In genomic region chr19:4768934-4769777, GRCh38 we compare ENCODE assay signal across 8 cellular contexts. TPM values are rescaled to one million over a fixed set of nuclear protein-coding genes. Genes with fewer than 3 reads are reported as not detected.
DNase-seq lines count a peak whose midpoint lies in the region; ATAC-seq, FAIRE-seq and TF ChIP-seq lines count a peak whose summit lies in the region.

No MANE protein-coding gene starts in this region.

- H3K9me3 Mint-ChIP-seq in Caco-2 (ENCODE audit: unreplicated experiment) = no peaks in the 10 kb centered on the region

- H3K23ac ChIP-seq in neuronal stem cell (ENCODE audit: low read depth, low read length, poor library complexity) = peak overlapping the region; percentile 50

- H4K8ac ChIP-seq in neuronal stem cell (ENCODE audit: low read depth, low read length) = no peak overlapping the region

- peaks cover 6% of the 10 kb centered on the region for H3K36me3 Mint-ChIP-seq in Caco-2 (ENCODE audit: insufficient read depth, unreplicated experiment)

- no peak overlapping the region for H2AK5ac ChIP-seq in neuronal stem cell (ENCODE audit: low read depth, low read length)

- no peak overlapping the region for H3K18ac ChIP-seq in neuronal stem cell (ENCODE audit: low read length)

- no peak for FAIRE-seq in frontal cortex (lab: Jason Lieb, UNC)

- intact Hi-C loops in Caco-2 (cut with micrococcal nuclease; ENCODE audit: unreplicated experiment) (no loop called here), stomach (cut with DNase I; ENCODE audit: low total_unique reads) (no loop called here)

- no peak overlapping the region for H3K27ac ChIP-seq in Karpas-422 (ENCODE audit: low read length)
- H3K27ac ChIP-seq in Peyer's patch = no peak overlapping the region
- H3K27ac ChIP-seq in neuronal stem cell (replicated peaks; ENCODE audit: low read length) = no peak overlapping the region
- no peak overlapping the region for H3K27ac ChIP-seq in stomach

- ATAC-seq in HG03097 (IDR thresholded peaks at IDR 0.05; ENCODE audit: low FRiP score, unreplicated experiment) = no peak

- no CpG with 5 or more reads among the region's 37 CpGs for WGBS in neuronal stem cell (ENCODE audit: extremely low coverage in 2 of 2, insufficient read length in 2 of 2, insufficient replicate concordance in 1 of 2), 2 donors
- 8 to 15% (median 11%) methylated on average over 36 to 37 of the region's 37 CpGs for WGBS in stomach, 5 donors

- H3K4me1 ChIP-seq in Caco-2 (no peaks in the 10 kb centered on the region), Karpas-422 (ENCODE audit: low read length) (peaks cover 12% of the 10 kb centered on the region), Peyer's patch (no peaks in the 10 kb centered on the region), neuronal stem cell (ENCODE audit: control insufficient read depth in 2 of 2, insufficient read depth in 1 of 2, low read depth in 1 of 2, low read length in 2 of 2) (peaks cover 0 to 4% of the 10 kb centered on the region in 2 donors), stomach (no peaks in the 10 kb centered on the region)

- no peak overlapping the region for H3K4me3 Mint-ChIP-seq in Caco-2 (ENCODE audit: unreplicated experiment)

- DNase-seq in Caco-2 = peak; percentile 83 to 91
- peak; percentile 98 for DNase-seq in Karpas-422
- peak; percentile 33 to 82 (median 74) for DNase-seq in Peyer's patch
- peak; percentile 48 for DNase-seq in activated effector memory CD4-positive, alpha-beta T cell treated with Interleukin-2 at 50 U/mL for 16 hours
- DNase-seq in frontal cortex (ENCODE audit: low spot score in 2 of 2) = peak; percentile 64 to 77
- DNase-seq in neuronal stem cell (ENCODE audit: low spot score) = peak; percentile 97
- DNase-seq in stomach = peak; percentile 82

- no peak overlapping the region for H2BK12ac ChIP-seq in neuronal stem cell (ENCODE audit: low read length)

- H3K4me3 ChIP-seq in Caco-2 (ENCODE audit: low read depth, low read length) = no peak overlapping the region
- no peak overlapping the region for H3K4me3 ChIP-seq in Karpas-422 (ENCODE audit: low read length)
- H3K4me3 ChIP-seq in Peyer's patch = no peak overlapping the region
- H3K4me3 ChIP-seq in neuronal stem cell (ENCODE audit: low read length in 2 of 2) = no peak overlapping the region
- H3K4me3 ChIP-seq in stomach = peak overlapping the region in 1 of 4 donors; percentile 12

- H4K91ac ChIP-seq in neuronal stem cell (ENCODE audit: low read depth, low read length, poor library complexity) = no peak overlapping the region

- POLR2A ChIA-PET in Caco-2 (lab: Charles Lee) = interaction anchor here (0.5 to 0.6 kb wide), 4 partner anchors 8 to 462 kb away, joined by 3 to 5 read pairs (median 3); partner anchors contain the start of gene PLIN5

- H3K4me2 ChIP-seq in Karpas-422 (ENCODE audit: low read depth, low read length, poor library complexity, severe bottlenecking) (no peak overlapping the region), neuronal stem cell (ENCODE audit: insufficient read depth, low read length, poor library complexity, severe bottlenecking) (peak overlapping the region; percentile 39)

- H3K36me3 ChIP-seq in Caco-2 (ENCODE audit: control insufficient read depth, insufficient read depth, low read length) (no peaks in the 10 kb centered on the region), Karpas-422 (ENCODE audit: insufficient read depth, low read length) (no peaks in the 10 kb centered on the region), Peyer's patch (no peaks in the 10 kb centered on the region), neuronal stem cell (replicated peaks in 1 of 2; ENCODE audit: control insufficient read depth in 2 of 2, insufficient read depth in 2 of 2, low read length in 2 of 2) (no peaks in the 10 kb centered on the region), stomach (no peaks in the 10 kb centered on the region)

- no peaks in the 10 kb centered on the region for H3K4me1 Mint-ChIP-seq in Caco-2 (ENCODE audit: low read depth, unreplicated experiment)

- H3K27me3 ChIP-seq in Caco-2 (replicated peaks; ENCODE audit: control insufficient read depth, insufficient read depth, low read length) (no peaks in the 10 kb centered on the region), Karpas-422 (ENCODE audit: low read length) (no peaks in the 10 kb centered on the region), Peyer's patch (no peaks in the 10 kb centered on the region), neuronal stem cell (ENCODE audit: control insufficient read depth in 3 of 3, insufficient read depth in 3 of 3, low read depth in 1 of 3, low read length in 3 of 3) (peaks cover 0 to 6% (median 4%) of the 10 kb centered on the region in 3 experiments), stomach (peaks cover 0 to 26% (median 0%) of the 10 kb centered on the region in 3 donors)

- H3K9me2 ChIP-seq in Karpas-422 (replicated peaks; ENCODE audit: insufficient read depth, low read length) = no peaks in the 10 kb centered on the region

- no peak overlapping the region for H3K14ac ChIP-seq in neuronal stem cell (ENCODE audit: low read length)

- no peak overlapping the region for H2BK5ac ChIP-seq in neuronal stem cell (ENCODE audit: low read length)

- BruUV-seq in Caco-2 (replicated peaks; lab: Mats Ljungman, UMichigan) = no TSS peak

- H3K79me1 ChIP-seq in neuronal stem cell (ENCODE audit: low read depth, low read length) = no peaks in the 10 kb centered on the region

- peaks cover 9% of the 10 kb centered on the region; the same call in 1 of the 2 replicates for H4K20me1 ChIP-seq in Karpas-422 (ENCODE audit: insufficient read depth, low read depth, low read length)

- no peak overlapping the region for H3K27ac Mint-ChIP-seq in Caco-2 (ENCODE audit: unreplicated experiment)

- H3K4ac ChIP-seq in neuronal stem cell (ENCODE audit: low read length) = no peak overlapping the region

- H3K9ac ChIP-seq in Karpas-422 (ENCODE audit: low read length) = no peak overlapping the region
- no peak overlapping the region for H3K9ac ChIP-seq in neuronal stem cell (ENCODE audit: low read depth, low read length, poor library complexity)

- H3K27me3 Mint-ChIP-seq in Caco-2 (ENCODE audit: insufficient read depth, unreplicated experiment) = peaks cover 14% of the 10 kb centered on the region

- H3K9me3 ChIP-seq in Caco-2 (no peaks in the 10 kb centered on the region), Karpas-422 (ENCODE audit: low read length) (no peaks in the 10 kb centered on the region), Peyer's patch (peaks cover 0 to 5% (median 0%) of the 10 kb centered on the region in 4 donors), neuronal stem cell (replicated peaks in 1 of 2; ENCODE audit: control insufficient read depth in 2 of 2, insufficient read depth in 1 of 2, low read depth in 1 of 2, low read length in 2 of 2) (no peaks in the 10 kb centered on the region), stomach (no peaks in the 10 kb centered on the region)

- no peak overlapping the region for H2BK15ac ChIP-seq in neuronal stem cell (ENCODE audit: low read length)

- H2BK120ac ChIP-seq in neuronal stem cell (ENCODE audit: low read depth, low read length) = no peak overlapping the region

- no peaks in the 10 kb centered on the region for H3K79me2 ChIP-seq in Karpas-422 (ENCODE audit: low read length)

- H2AFZ ChIP-seq in Karpas-422 (ENCODE audit: low read length) (no peak overlapping the region), neuronal stem cell (ENCODE audit: low read length) (no peak overlapping the region)

- TF ChIP-seq CTCF in Caco-2 (IDR thresholded peaks at IDR 0.05; ENCODE audit: insufficient read depth in 1 of 2, low read depth in 1 of 2, low read length in 1 of 2, severe bottlenecking in 1 of 2, unreplicated experiment in 1 of 2) (no peak), Peyer's patch (IDR thresholded peaks at IDR 0.05) (no peak), stomach (IDR thresholded peaks at IDR 0.05) (no peak)

- TF ChIP-seq POLR2A in Peyer's patch (IDR thresholded peaks at IDR 0.05) (no peak), stomach (IDR thresholded peaks at IDR 0.05) (peak in 1 of 4 donors; percentile 31)

- CTCF ChIA-PET in Caco-2 (lab: Charles Lee) = interaction anchor here (0.7 to 1.1 kb wide), 3 partner anchors 10 to 83 kb away, joined by 3 to 6 read pairs (median 3); partner anchors contain the start of gene FEM1A

- no peak for TF ChIP-seq EP300 in stomach (IDR thresholded peaks at IDR 0.05)

RNA-seq across cellular contexts. Expression of gene FEM1A, which starts 22.4 kb away (rescaled TPM):
- total RNA-seq in Caco-2 (2022) (12.9 and 13.4 TPM in 2 replicates), Peyer's patch (10 to 100 TPM; 12.8 to 14.9 (median 14.0) TPM), frontal cortex (22.8 TPM), stomach (10 to 100 TPM in 3 of 5 donors, 1 to 10 TPM in 2; 8.8 to 30.7 (median 12.8) TPM)
- total RNA-seq in Karpas-422 (2014; rRNA removed; shearing (Covaris generic); ENCODE audit: low replicate concordance) = 7.8 and 12.5 TPM in 2 replicates
- polyA plus RNA-seq in neuronal stem cell (2013, experiment 1 of 2) = 5.5 TPM
- 5.6 TPM for polyA plus RNA-seq in neuronal stem cell (2013, experiment 2 of 2)
- polyA plus RNA-seq in stomach = 1 to 10 TPM; 3.5 to 4.0 (median 3.8) TPM

RNA-seq across cellular contexts. Expression of gene DPP9, which starts 45.5 kb away (rescaled TPM):
- total RNA-seq in Caco-2 (2022) (63.2 and 71.4 TPM in 2 replicates), Peyer's patch (100 to 1,000 TPM; 102 to 279 (median 168) TPM), frontal cortex (7.7 TPM), stomach (100 to 1,000 TPM in 2 of 5 donors, 10 to 100 TPM in 3; 24.6 to 178 (median 82.1) TPM)
- total RNA-seq in Karpas-422 (2014; rRNA removed; shearing (Covaris generic); ENCODE audit: low replicate concordance) = 26.8 and 34.8 TPM in 2 replicates
- polyA plus RNA-seq in neuronal stem cell (2013, experiment 1 of 2) = 12.1 TPM
- polyA plus RNA-seq in neuronal stem cell (2013, experiment 2 of 2) = 12.4 TPM
- 10 to 100 TPM; 18.7 to 30.2 (median 24.6) TPM for polyA plus RNA-seq in stomach

Comparison
In these comparisons a context has a peak if more than half of its experiments do, and no peak if none do; other contexts are left out.
1. DNase-seq: peak in every context shown above with its lines; median percentile 98 in Karpas-422; 97 in neuronal stem cell; 87 in Caco-2; 82 in stomach; 74 in Peyer's patch; 70 in frontal cortex; 48 in activated effector memory CD4-positive, alpha-beta T cell treated with Interleukin-2 at 50 U/mL for 16 hours.